ENCODE assay signal across 1 cellular context in the genomic region with DNA sequence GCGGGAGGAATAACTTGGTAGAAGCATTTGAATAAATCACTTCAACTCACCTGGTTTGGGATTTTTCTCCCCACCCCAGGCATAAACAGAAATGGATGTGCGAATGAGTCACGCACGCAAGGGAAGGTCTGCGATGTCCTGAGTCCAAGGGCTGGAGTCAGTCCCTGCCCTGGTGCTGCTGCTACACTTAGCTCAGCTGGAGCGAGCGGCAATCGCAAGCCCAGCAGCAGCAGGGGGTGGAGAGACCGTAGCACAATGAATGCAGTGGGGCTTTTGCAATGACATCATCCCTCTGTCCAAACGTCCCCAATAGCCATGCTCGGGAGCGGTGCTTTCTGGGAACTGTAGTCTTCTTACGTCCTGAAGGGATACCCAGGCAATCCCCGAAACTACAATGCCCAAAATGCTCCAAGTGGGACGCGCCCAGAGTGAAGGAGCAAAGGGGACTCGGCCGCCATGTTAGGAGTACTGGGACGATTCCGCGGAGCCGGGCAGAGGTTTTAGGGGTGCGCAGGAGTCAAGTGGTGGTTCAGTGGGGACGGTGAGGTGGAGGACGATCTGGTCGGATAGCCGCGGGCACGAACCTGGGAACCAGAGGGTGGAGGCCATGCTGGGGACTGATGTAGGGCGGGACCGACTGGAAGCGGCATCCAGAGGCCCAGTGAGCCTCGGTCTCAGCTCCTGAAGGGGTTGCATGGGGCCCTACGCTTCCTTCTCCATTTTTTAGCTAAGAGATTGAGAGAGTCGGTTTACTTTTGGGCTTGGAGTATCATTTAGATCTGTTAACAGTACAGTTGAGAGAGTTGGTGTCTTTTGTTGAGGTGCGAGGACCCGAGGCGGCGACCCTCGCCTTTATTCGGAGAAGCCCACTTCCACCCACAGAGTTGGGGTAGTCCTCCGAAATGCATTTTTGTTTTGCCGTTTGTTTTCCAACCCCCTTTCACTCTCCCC.
A peak's percentile ranks its signal among the peaks of the same experiment; 100 is the strongest.
TF ChIP-seq lines count a peak whose summit lies in the region.

A gene with protein sequence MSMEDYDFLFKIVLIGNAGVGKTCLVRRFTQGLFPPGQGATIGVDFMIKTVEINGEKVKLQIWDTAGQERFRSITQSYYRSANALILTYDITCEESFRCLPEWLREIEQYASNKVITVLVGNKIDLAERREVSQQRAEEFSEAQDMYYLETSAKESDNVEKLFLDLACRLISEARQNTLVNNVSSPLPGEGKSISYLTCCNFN (minus strand): TSS at position 257 of the 951 bp plus-strand sequence. CDS start 74,581 bp downstream, outside the sequence.

TF ChIP-seq in HCT116, 20 proteins besides CTCF, POLR2A, EP300 and RAD21 (continued from another document):
- no peak for TF ChIP-seq ZBTB33 (IDR thresholded peaks at IDR 0.05; ENCODE audit: extremely low read depth, insufficient replicate concordance, low read length)
- peak; percentile 77 for TF ChIP-seq MAX (IDR thresholded peaks at IDR 0.05)
- TF ChIP-seq SP1 (IDR thresholded peaks at IDR 0.05; ENCODE audit: low read depth), result peak; percentile 83
- peak; percentile 96 for TF ChIP-seq YY1 (IDR thresholded peaks at IDR 0.05; ENCODE audit: extremely low read depth, insufficient replicate concordance, low read depth, low read length)
- no peak for TF ChIP-seq ELF1 (IDR thresholded peaks at IDR 0.05; ENCODE audit: borderline replicate concordance, low read depth)
TF ChIP-seq in HCT116: peak in this region for 9.
